ENCODE assay signal across 3 cellular contexts in genomic region chr7:79953130-79953529, GRCh38.
"Had no signal": no experiment of that assay in that cellular context is flagged by ENCODE, and none has a peak within 500 bp of the region (broad histone marks: within the 10 kb centered on the region; RNA-seq: fewer than 3 reads in every experiment).

No MANE protein-coding gene starts in this region.

- DNase-seq: GDM1, GF-D8 had no signal

- ATAC-seq: GM12878 had no signal

- H3K4me3 ChIP-seq: GM12878 had no signal
